In the genomic region with DNA sequence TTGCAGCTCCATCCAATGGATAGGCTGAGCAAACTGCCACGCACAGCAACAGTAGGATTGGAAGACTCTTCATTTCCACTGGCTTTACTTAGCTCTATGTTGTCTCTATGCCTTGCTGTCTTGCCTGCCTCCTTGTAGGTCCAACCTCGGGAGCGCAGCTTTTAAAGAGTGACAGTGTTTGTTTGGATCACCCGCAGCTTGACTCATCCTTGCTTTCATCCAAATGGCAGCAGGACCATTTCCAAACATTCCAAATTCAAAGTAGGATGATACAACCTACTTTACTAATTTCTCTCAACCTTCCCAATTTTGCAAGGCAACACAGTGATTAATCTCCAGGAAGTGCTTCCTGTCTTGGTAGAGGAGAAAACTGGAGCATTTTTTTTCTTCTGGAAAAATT, we compare ENCODE assay signal across 22 cellular contexts. TPM values are rescaled to one million over a fixed set of nuclear protein-coding genes. Genes with fewer than 3 reads are reported as not detected.
DNase-seq lines count a peak whose midpoint lies in the region; ATAC-seq, FAIRE-seq and TF ChIP-seq lines count a peak whose summit lies in the region.
"Had no signal": no experiment of that assay in that cellular context is flagged by ENCODE, and none has a peak within 500 bp of the region (broad histone marks: within the 10 kb centered on the region; RNA-seq: fewer than 3 reads in every experiment).

A gene (minus strand): TSS at position 136 of the 400 bp plus-strand sequence. CDS start 63 bp downstream, at position 73.

- no peak for FAIRE-seq in urothelium cell line (lab: Jason Lieb, UNC)
- FAIRE-seq in GM12891 (lab: Jason Lieb, UNC) = no peak
- FAIRE-seq in kidney (lab: Jason Lieb, UNC) = no peak
- FAIRE-seq: TTC549 had no signal

- POLR2A ChIA-PET in PC-3 (lab: Charles Lee; ENCODE audit: unreplicated experiment) = no interaction called here

- intact Hi-C loops in PC-3 (cut with micrococcal nuclease) = no loop called here
- intact Hi-C loops in kidney (cut with DNase I) = no loop called here

- H3K36me3 ChIP-seq in PC-3 (ENCODE audit: low read depth, low read length) (no peaks in the 10 kb centered on the region), kidney (ENCODE audit: control insufficient read depth in 1 of 2, insufficient read depth in 2 of 2, low read length in 2 of 2) (no peaks in the 10 kb centered on the region)
- H3K36me3 ChIP-seq: BE2C had no signal

- H3K9me2 ChIP-seq in PC-3 (replicated peaks; ENCODE audit: low read length) = no peaks in the 10 kb centered on the region

- no peak within 1 kb of the TSS; the same call in 1 of the 2 replicates for H2AFZ ChIP-seq in PC-3 (ENCODE audit: low read length)

- no peaks in the 10 kb centered on the region for H3F3A ChIP-seq in PC-3 (ENCODE audit: low read length, unreplicated experiment)

- H3K79me2 ChIP-seq in PC-3 (ENCODE audit: low read length) = no peaks in the 10 kb centered on the region

- H3K27me3 ChIP-seq in PC-3 (ENCODE audit: low read length) = no peaks in the 10 kb centered on the region
- H3K27me3 ChIP-seq: BE2C had no signal

- H3K27ac ChIP-seq in PC-3 (ENCODE audit: low read length) = no peak within 1 kb of the TSS
- H3K27ac ChIP-seq in epithelial cell of prostate = peak within 1 kb of the TSS; percentile 4
- H3K27ac ChIP-seq in kidney (ENCODE audit: low read depth in 2 of 2, low read length in 2 of 2) = no peak within 1 kb of the TSS

- ATAC-seq in PC-3 = peak; percentile 77
- ATAC-seq: naive thymus-derived CD8-positive, alpha-beta T cell; Panc1 had no signal

- TF ChIP-seq CTCF in PC-3 (conservative IDR thresholded peaks at IDR 0.05; ENCODE audit: low read depth, low read length) = no peak
- TF ChIP-seq CTCF in kidney (IDR thresholded peaks at IDR 0.05; ENCODE audit: borderline replicate concordance, extremely low read depth, insufficient read depth) = no peak

- CTCF ChIA-PET in PC-3 (lab: Charles Lee) = no interaction called here

- BruUV-seq in PC-3 (replicated peaks; lab: Mats Ljungman, UMichigan) = no TSS peak

- no peaks in the 10 kb centered on the region for H4K20me1 ChIP-seq in PC-3 (ENCODE audit: low read length)

- H3K4me1 ChIP-seq in PC-3 (ENCODE audit: insufficient read depth, low read length) (peaks cover 18% of the 10 kb centered on the region), kidney (ENCODE audit: control insufficient read depth in 1 of 2, insufficient read depth in 1 of 2, low read depth in 1 of 2, low read length in 2 of 2) (no peaks in the 10 kb centered on the region)
- H3K4me1 ChIP-seq: BE2C had no signal

- H3K9me3 ChIP-seq in PC-3 (ENCODE audit: low read length) = no peaks in the 10 kb centered on the region
- no peaks in the 10 kb centered on the region for H3K9me3 ChIP-seq in kidney (ENCODE audit: control insufficient read depth in 1 of 2, low read length in 2 of 2)
- H3K9me3 ChIP-seq: BE2C had no signal

- TF ChIP-seq POLR2A in GM12891 (IDR thresholded peaks at IDR 0.05; ENCODE audit: low read depth, low read length) = no peak

- H3K9ac ChIP-seq in PC-3 (ENCODE audit: low read length) = no peak within 1 kb of the TSS
- H3K9ac ChIP-seq in kidney (ENCODE audit: low read length in 2 of 2) = no peak within 1 kb of the TSS

- DNase-seq in GM04504 (ENCODE audit: low read depth) (peak; percentile 59), PC-3 (peak; percentile 73), epithelial cell of prostate (ENCODE audit: low read depth, low spot score) (no peak), urothelium cell line (ENCODE audit: low spot score) (peak; percentile 23), GM12891 (ENCODE audit: insufficient read length, low spot score) (no peak), kidney (no peak), HT-29 (ENCODE audit: low spot score) (no peak)
- DNase-seq: activated CD4-positive, alpha-beta T cell treated with anti-CD3 and anti-CD28 coated beads for 48 hours; activated CD8-positive, alpha-beta memory T cell treated with anti-CD3 and anti-CD28 coated beads, Interleukin-2, amount 50 U/mL, for 48 hours; activated gamma-delta T cell; amniotic stem cell; BE2C; Calu3; central memory CD4-positive, alpha-beta T cell; hippocampal formation; naive thymus-derived CD8-positive, alpha-beta T cell; NCI-H1417; NCI-H774 had no signal

- no peak within 1 kb of the TSS for H3K4me3 ChIP-seq in PC-3 (ENCODE audit: low read length)
- no peak within 1 kb of the TSS for H3K4me3 ChIP-seq in kidney (ENCODE audit: low read length in 2 of 2)

- H3K4me2 ChIP-seq in PC-3 (ENCODE audit: low read length) = peak within 1 kb of the TSS; percentile 30; the same call in 1 of the 2 replicates

TF ChIP-seq in GM12891, 5 proteins besides CTCF, POLR2A, EP300 and RAD21:
- no peak for TF ChIP-seq POLR2AphosphoS5 (IDR thresholded peaks at IDR 0.05; ENCODE audit: low read depth, low read length)
- TF ChIP-seq POU2F2 (IDR thresholded peaks at IDR 0.05; ENCODE audit: low read depth, low read length) = no peak
- no peak for TF ChIP-seq SPI1 (IDR thresholded peaks at IDR 0.05; ENCODE audit: low read depth, low read length)
- no peak for TF ChIP-seq PAX5 (IDR thresholded peaks at IDR 0.05; ENCODE audit: insufficient read depth, low read length, severe bottlenecking)
- no peak for TF ChIP-seq TAF1 (IDR thresholded peaks at IDR 0.05; ENCODE audit: low read depth, low read length)

RNA-seq across cellular contexts. Expression of the gene that starts here (rescaled TPM):
- not detected in 2 replicates for total RNA-seq in PC-3 (2014; rRNA removed)
- polyA plus RNA-seq in GM12891 (2012; ENCODE audit: low read depth, missing spikeins) = not detected
- total RNA-seq in kidney = 0.44 TPM
- polyA plus RNA-seq in kidney (ENCODE audit: insufficient read depth, low read depth, low replicate concordance) = not detected
- not detected in 2 replicates for total RNA-seq in HT-29 (2014; rRNA removed; shearing (Covaris generic))
- total RNA-seq: Calu3; kidney epithelial cell; naive thymus-derived CD8-positive, alpha-beta T cell; skeletal muscle tissue had no signal
- polyA plus RNA-seq: naive thymus-derived CD8-positive, alpha-beta T cell had no signal

Comparison
In these comparisons a context has a peak if more than half of its experiments do, and no peak if none do; other contexts are left out.
1. Peak in DNase-seq, ATAC-seq and H3K4me2 ChIP-seq in PC-3; RNA of the gene not detected or under 1 TPM.
2. DNase-seq: peak in GM04504 (single experiment) and urothelium cell line (single experiment); none in epithelial cell of prostate (single experiment), GM12891 (single experiment), kidney (single experiment) and HT-29 (single experiment).